In genomic region chr3:195425849-195426248, GRCh38 we compare ENCODE assay signal across 1 cellular context.
TF ChIP-seq lines count a peak whose summit lies in the region.

No MANE protein-coding gene starts in this region.

TF ChIP-seq in K562, 482 proteins besides CTCF, POLR2A, EP300 and RAD21 (continued from another document and continues in another):
- TF ChIP-seq AFF1 (IDR thresholded peaks at IDR 0.05; ENCODE audit: low read depth in 1 of 2, partially characterized antibody in 2 of 2), result no peak
- TF ChIP-seq ELK1 (CRISPR knock-in tag; IDR thresholded peaks at IDR 0.05), result no peak
- no peak for TF ChIP-seq GABPA (tag; conservative IDR thresholded peaks at IDR 0.05; ENCODE audit: low read depth)
- no peak for TF ChIP-seq EGR1 (conservative IDR thresholded peaks at IDR 0.05)
- TF ChIP-seq ATF2 (CRISPR knock-in tag; IDR thresholded peaks at IDR 0.05), result no peak
- no peak for TF ChIP-seq FOXO4 (CRISPR knock-in tag; IDR thresholded peaks at IDR 0.05)
- TF ChIP-seq CSDE1 (IDR thresholded peaks at IDR 0.05), result no peak
- TF ChIP-seq ATF3 (IDR thresholded peaks at IDR 0.05), result peak; percentile 70
- no peak for TF ChIP-seq ATF3 (CRISPR knock-in tag; conservative IDR thresholded peaks at IDR 0.05)
- no peak for TF ChIP-seq POU5F1 (IDR thresholded peaks at IDR 0.05; ENCODE audit: borderline replicate concordance, low read depth, low read length, partially characterized antibody)
- TF ChIP-seq ELF2 (CRISPR knock-in tag; IDR thresholded peaks at IDR 0.05), result no peak
- no peak for TF ChIP-seq SETDB1 (IDR thresholded peaks at IDR 0.05; ENCODE audit: low read length)
- no peak for TF ChIP-seq ZBTB5 (IDR thresholded peaks at IDR 0.05)
- no peak for TF ChIP-seq ZSCAN29 (IDR thresholded peaks at IDR 0.05)
- no peak for TF ChIP-seq KDM2B (CRISPR knock-in tag; IDR thresholded peaks at IDR 0.05)
- no peak for TF ChIP-seq FOXP4 (CRISPR knock-in tag; IDR thresholded peaks at IDR 0.05; ENCODE audit: borderline replicate concordance)
- no peak for TF ChIP-seq DIDO1 (tag; IDR thresholded peaks at IDR 0.05; ENCODE audit: low read depth)
- TF ChIP-seq NCOA2 (IDR thresholded peaks at IDR 0.05; ENCODE audit: partially characterized antibody in 2 of 2), result no peak
- no peak for TF ChIP-seq ZNF431 (CRISPR knock-in tag; IDR thresholded peaks at IDR 0.05)
- no peak for TF ChIP-seq CREM (IDR thresholded peaks at IDR 0.05; ENCODE audit: low read depth)
- TF ChIP-seq DPF2 (IDR thresholded peaks at IDR 0.05), result peak; percentile 50; the same call in 1 of the 2 replicates
- TF ChIP-seq ETV6 (IDR thresholded peaks at IDR 0.05; ENCODE audit: borderline replicate concordance in 1 of 2, low read depth in 2 of 2, low read length in 1 of 2), result no peak
- TF ChIP-seq ETV6 (CRISPR knock-in tag; IDR thresholded peaks at IDR 0.05; ENCODE audit: borderline replicate concordance), result no peak
- TF ChIP-seq EZH2 (IDR thresholded peaks at IDR 0.05; ENCODE audit: borderline replicate concordance, low read depth, low read length), result no peak
- TF ChIP-seq STAT5B (CRISPR knock-in tag; IDR thresholded peaks at IDR 0.05), result no peak
- TF ChIP-seq CGGBP1 (CRISPR knock-in tag; IDR thresholded peaks at IDR 0.05), result no peak
- TF ChIP-seq ZNF449 (CRISPR knock-in tag; IDR thresholded peaks at IDR 0.05), result no peak
- peak; percentile 22; the same call in 1 of the 2 replicates for TF ChIP-seq TAL1 (IDR thresholded peaks at IDR 0.05)
- no peak for TF ChIP-seq DMBX1 (CRISPR knock-in tag; IDR thresholded peaks at IDR 0.05; ENCODE audit: borderline replicate concordance)
- no peak for TF ChIP-seq PURB (CRISPR knock-in tag; IDR thresholded peaks at IDR 0.05; ENCODE audit: low read depth)
- TF ChIP-seq FOXK2 (conservative IDR thresholded peaks at IDR 0.05 in 1 of 2, IDR thresholded peaks at IDR 0.05 in 1 of 2; ENCODE audit: low read depth in 2 of 2), result no peak
- TF ChIP-seq ATF7 (IDR thresholded peaks at IDR 0.05), result peak; percentile 64
- no peak for TF ChIP-seq CBX1 (IDR thresholded peaks at IDR 0.05; ENCODE audit: low read depth)
- no peak for TF ChIP-seq WHSC1 (IDR thresholded peaks at IDR 0.05; ENCODE audit: low read length)
- 0 out of 2 replicates have a peak, but pooled peaks have one; percentile 34 for TF ChIP-seq CBFA2T2 (conservative IDR thresholded peaks at IDR 0.05)
- no peak for TF ChIP-seq SPI1 (IDR thresholded peaks at IDR 0.05; ENCODE audit: borderline replicate concordance, low read depth, low read length)
- TF ChIP-seq MCM7 (IDR thresholded peaks at IDR 0.05), result no peak
- peak; percentile 26; the same call in 1 of the 2 replicates for TF ChIP-seq CTBP1 (IDR thresholded peaks at IDR 0.05; ENCODE audit: borderline replicate concordance)
- TF ChIP-seq RFX7 (CRISPR knock-in tag; IDR thresholded peaks at IDR 0.05), result no peak
- no peak for TF ChIP-seq GTF2A2 (tag; IDR thresholded peaks at IDR 0.05)
- TF ChIP-seq HNRNPL (IDR thresholded peaks at IDR 0.05; ENCODE audit: low read depth, low read length), result no peak
- no peak for TF ChIP-seq SNAPC5 (CRISPR knock-in tag; IDR thresholded peaks at IDR 0.05)
- TF ChIP-seq PHTF2 (CRISPR knock-in tag; IDR thresholded peaks at IDR 0.05), result no peak
- no peak for TF ChIP-seq PTBP1 (IDR thresholded peaks at IDR 0.05; ENCODE audit: low read depth, low read length)
- TF ChIP-seq ZNF445 (CRISPR knock-in tag; IDR thresholded peaks at IDR 0.05; ENCODE audit: low read depth), result no peak
- TF ChIP-seq BACH1 (tag; IDR thresholded peaks at IDR 0.05), result no peak
- no peak for TF ChIP-seq CUX1 (CRISPR knock-in tag; IDR thresholded peaks at IDR 0.05)
